In genomic region chr19:35266149-35266903, GRCh38 we compare ENCODE assay signal across 9 cellular contexts. TPM values are rescaled to one million over a fixed set of nuclear protein-coding genes. Genes with fewer than 3 reads are reported as not detected.
A peak's percentile ranks its signal among the peaks of the same experiment; 100 is the strongest.
DNase-seq lines count a peak whose midpoint lies in the region; ATAC-seq and TF ChIP-seq lines count a peak whose summit lies in the region.
"Had no signal": no experiment of that assay in that cellular context is flagged by ENCODE, and none has a peak within 500 bp of the region (broad histone marks: within the 10 kb centered on the region; RNA-seq: fewer than 3 reads in every experiment).

No MANE protein-coding gene starts in this region.

- intact Hi-C loops in CD8-positive, alpha-beta T cell (cut with DNase I, micrococcal nuclease) = loop anchor here in 1 of 2 experiments (5.0 kb wide), 1 partner anchor 74 kb away; no protein-coding TSS in a partner anchor

- H3K79me2 ChIP-seq in osteoblast (ENCODE audit: insufficient read depth, low read length) = peaks cover 9% of the 10 kb centered on the region

- peaks cover 34% of the 10 kb centered on the region for H3K4me1 Mint-ChIP-seq in CD8-positive, alpha-beta T cell (ENCODE audit: low read depth)

- no peak for ATAC-seq in CD8-positive, alpha-beta T cell
- no peak for ATAC-seq in GM18498 (IDR thresholded peaks at IDR 0.05; ENCODE audit: unreplicated experiment)

- CTCF ChIA-PET in CD8-positive, alpha-beta T cell (lab: Charles Lee) = interaction anchor here (1.1 to 2.6 kb wide), 6 partner anchors 9 to 124 kb away, joined by 3 to 7 read pairs (median 5); no protein-coding TSS in a partner anchor
- CTCF ChIA-PET in HEK293T (lab: Yijun Ruan, JAX) = interaction anchor here (0.6 to 1.5 kb wide), 2 partner anchors 117 to 125 kb away, joined by 3 read pairs; no protein-coding TSS in a partner anchor

- H3K27ac ChIP-seq in CD8-positive, alpha-beta T cell (ENCODE audit: low read depth, low read length) = no peak overlapping the region
- H3K27ac ChIP-seq in epithelial cell of prostate = peak overlapping the region; percentile 90
- no peak overlapping the region for H3K27ac ChIP-seq in osteoblast (ENCODE audit: low read depth, low read length)

- peaks cover 25% of the 10 kb centered on the region for H3K4me1 ChIP-seq in CD8-positive, alpha-beta T cell (ENCODE audit: insufficient read depth, low read length)
- H3K4me1 ChIP-seq in osteoblast (ENCODE audit: insufficient read depth, low read length) = peaks cover 6% of the 10 kb centered on the region

- peak overlapping the region; percentile 90 for H3K27ac Mint-ChIP-seq in CD8-positive, alpha-beta T cell

- no peaks in the 10 kb centered on the region for H3K27me3 Mint-ChIP-seq in CD8-positive, alpha-beta T cell (ENCODE audit: low read depth)

- H3K36me3 Mint-ChIP-seq in CD8-positive, alpha-beta T cell = peaks cover 38% of the 10 kb centered on the region

- H3K9me3 Mint-ChIP-seq in CD8-positive, alpha-beta T cell = no peaks in the 10 kb centered on the region

- peaks cover 9% of the 10 kb centered on the region for H3K36me3 ChIP-seq in CD8-positive, alpha-beta T cell (ENCODE audit: insufficient read depth, low read length)
- peaks cover 11% of the 10 kb centered on the region for H3K36me3 ChIP-seq in osteoblast (ENCODE audit: insufficient read depth, low read length)

- peak overlapping the region; percentile 78 for H3K4me3 ChIP-seq in CD8-positive, alpha-beta T cell (ENCODE audit: low read depth, low read length)
- H3K4me3 ChIP-seq in osteoblast (ENCODE audit: insufficient read depth, low read length) = peak overlapping the region; percentile 76

- POLR2A ChIA-PET in CD8-positive, alpha-beta T cell (lab: Charles Lee) = interaction anchor here (1.2 to 1.5 kb wide), 3 partner anchors 16 to 72 kb away, joined by 3 to 5 read pairs (median 3); no protein-coding TSS in a partner anchor
- POLR2A ChIA-PET in HEK293T (lab: Yijun Ruan, JAX) = interaction anchor here (1.3 kb wide), 2 partner anchors 15 to 61 kb away, joined by 3 to 4 read pairs; no protein-coding TSS in a partner anchor

- no peak for DNase-seq in CD8-positive, alpha-beta T cell
- DNase-seq in epithelial cell of prostate (ENCODE audit: low read depth, low spot score) (no peak), osteoblast (ENCODE audit: insufficient read length, low spot score, missing footprints) (peak; percentile 32), HEK293T (ENCODE audit: extremely low spot score) (no peak), NCI-H446 treated with DMSO at 0.1 percent for 48 hours (lab: John Stamatoyannopoulos, UW) (no peak)
- no peak for DNase-seq in stimulated activated CD4-positive, alpha-beta T cell treated with anti-CD3 and anti-CD28 coated beads, Interleukin-1b, Interleukin-23, amount 100 ng/mL, for 48 hours

- H3K27me3 ChIP-seq in CD8-positive, alpha-beta T cell (ENCODE audit: insufficient read depth, low read length) = no peaks in the 10 kb centered on the region
- H3K27me3 ChIP-seq in osteoblast (ENCODE audit: insufficient read depth, low read length) = peaks cover 8% of the 10 kb centered on the region

- TF ChIP-seq POLR2A in Raji (IDR thresholded peaks at IDR 0.05; ENCODE audit: insufficient read depth, low read depth, low read length) = peak; percentile 6; the same call in 1 of the 2 replicates

- H2AFZ ChIP-seq in osteoblast (ENCODE audit: low read length) = no peak overlapping the region

- peak overlapping the region; percentile 71 for H3K4me3 Mint-ChIP-seq in CD8-positive, alpha-beta T cell

- H3K4me2 ChIP-seq in osteoblast (ENCODE audit: insufficient read depth, low read length) = peak overlapping the region; percentile 89

- TF ChIP-seq CTCF in CD8-positive, alpha-beta T cell (IDR thresholded peaks at IDR 0.05) = no peak
- no peak for TF ChIP-seq CTCF in osteoblast (IDR thresholded peaks at IDR 0.05; ENCODE audit: extremely low read depth, low read depth, low read length)

- H4K20me1 ChIP-seq in osteoblast (ENCODE audit: insufficient read depth, low read length) = peaks cover 12% of the 10 kb centered on the region

- H3K9me3 ChIP-seq in CD8-positive, alpha-beta T cell (ENCODE audit: low read length) = no peaks in the 10 kb centered on the region
- H3K9me3 ChIP-seq in osteoblast (ENCODE audit: low read depth, low read length) = no peaks in the 10 kb centered on the region

TF ChIP-seq in HEK293T, 16 proteins besides CTCF, POLR2A, EP300 and RAD21:
- TF ChIP-seq LEF1 (IDR thresholded peaks at IDR 0.05; ENCODE audit: borderline replicate concordance) (no peak), L3MBTL2 (conservative IDR thresholded peaks at IDR 0.05) (no peak), FOXM1 (IDR thresholded peaks at IDR 0.05; ENCODE audit: borderline replicate concordance) (no peak), SP1 (IDR thresholded peaks at IDR 0.05) (no peak), ELF4 (IDR thresholded peaks at IDR 0.05) (no peak)
TF ChIP-seq in HEK293T: peak in this region for 0.

RNA-seq across cellular contexts. Expression of gene USF2, which starts 2.4 kb away (rescaled TPM):
- total RNA-seq in CD8-positive, alpha-beta T cell = 100 to 1,000 TPM; 252 to 268 TPM
- 66.2 and 74.0 TPM in 2 replicates for total RNA-seq in osteoblast

RNA-seq across cellular contexts. Expression of gene HAMP, which starts 16.0 kb away (rescaled TPM):
- total RNA-seq in CD8-positive, alpha-beta T cell = under 1 TPM; 0.72 to 0.87 TPM
- not detected in 2 replicates for total RNA-seq in osteoblast

RNA-seq across cellular contexts. Expression of gene LSR, which starts 17.5 kb away (rescaled TPM):
- total RNA-seq in CD8-positive, alpha-beta T cell = 10 to 100 TPM; 97.9 to 99.5 TPM
- total RNA-seq in osteoblast = 0.29 and 0.36 TPM in 2 replicates

RNA-seq across cellular contexts. Expression of gene MAG, which starts 25.6 kb away (rescaled TPM):
- total RNA-seq in CD8-positive, alpha-beta T cell = not detected
- total RNA-seq in osteoblast = not detected in 2 replicates
- total RNA-seq: lung microvascular endothelial cell had no signal

RNA-seq across cellular contexts. Expression of gene FAM187B, which starts 37.8 kb away (rescaled TPM):
- total RNA-seq in CD8-positive, alpha-beta T cell = not detected
- total RNA-seq in osteoblast = not detected in 2 replicates
- total RNA-seq: lung microvascular endothelial cell had no signal

Comparison
In these comparisons a context has a peak if more than half of its experiments do, and no peak if none do; other contexts are left out.
1. RNA of gene LSR, which starts 17.5 kb away (total RNA-seq): 97.9 to 99.5 TPM in CD8-positive, alpha-beta T cell; 0.29 to 0.36 TPM in osteoblast; every median in the first group is over 10 times any median in the second.